8 cellular contexts compared by ENCODE assay signal in the genomic region with DNA sequence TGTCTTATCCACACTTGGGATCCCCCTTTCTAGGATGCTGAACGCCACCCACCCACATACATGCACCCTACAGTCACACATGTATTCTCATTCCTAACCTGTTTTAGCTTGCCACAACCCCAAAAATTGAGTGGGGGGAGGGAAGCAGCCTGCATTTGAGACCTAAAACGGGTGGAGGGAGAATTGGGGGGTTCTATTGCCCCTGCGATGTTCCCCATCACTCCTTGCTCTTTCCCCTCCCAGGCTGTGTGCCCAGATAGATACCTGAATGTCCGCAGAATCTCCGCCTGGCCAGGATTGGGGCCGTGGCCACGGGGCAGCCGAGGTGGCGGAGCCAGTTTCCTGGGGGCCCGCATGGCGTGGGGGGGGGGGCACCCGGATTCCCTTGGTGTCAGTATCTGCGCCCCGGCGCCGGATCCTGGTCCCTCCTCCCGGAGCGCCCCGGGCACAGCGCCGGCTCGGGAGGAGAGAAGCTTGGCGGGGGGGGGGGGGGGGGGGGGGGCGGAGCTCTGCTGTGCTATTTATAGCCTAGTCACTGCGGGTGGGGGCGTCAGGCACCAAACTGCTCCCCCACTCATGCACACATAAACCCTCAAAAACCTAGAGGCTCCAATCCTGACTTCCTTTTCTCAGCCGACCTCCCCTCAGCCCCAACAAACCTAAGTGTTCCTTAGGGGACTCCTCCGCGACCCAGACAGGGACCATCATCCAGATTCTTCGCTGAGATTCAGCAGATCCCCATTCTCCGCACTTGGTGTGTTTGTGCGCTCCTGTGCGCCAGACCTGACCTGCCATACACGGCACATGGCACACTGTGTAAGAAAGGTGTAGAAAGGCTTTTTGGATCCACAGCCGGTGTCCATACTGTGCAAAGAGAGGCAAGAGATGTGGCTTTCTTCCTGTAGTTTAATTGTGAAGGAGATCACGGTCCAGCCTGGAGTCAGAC. TPM values are rescaled to one million over a fixed set of nuclear protein-coding genes. Genes with fewer than 3 reads are reported as not detected.
A peak's percentile ranks its signal among the peaks of the same experiment; 100 is the strongest.
DNase-seq lines count a peak whose midpoint lies in the region; ATAC-seq and TF ChIP-seq lines count a peak whose summit lies in the region.

No MANE protein-coding gene starts in this region.

- H3K79me2 ChIP-seq in parathyroid adenoma: peaks cover 3% of the 10 kb centered on the region

- no peaks in the 10 kb centered on the region for H3K27me3 Mint-ChIP-seq in CD4-positive, CD25-positive, alpha-beta regulatory T cell

- TF ChIP-seq CTCF in parathyroid adenoma (IDR thresholded peaks at IDR 0.05): no peak

- H3K4me3 ChIP-seq in CD4-positive, CD25-positive, alpha-beta regulatory T cell (ENCODE audit: low read depth, low read length): peak overlapping the region; percentile 97
- peak overlapping the region; percentile 78 for H3K4me3 ChIP-seq in parathyroid adenoma (ENCODE audit: low read depth, low read length)

- peaks cover 64% of the 10 kb centered on the region for H3K4me1 ChIP-seq in CD4-positive, CD25-positive, alpha-beta regulatory T cell (ENCODE audit: control insufficient read depth, insufficient read depth, low read length, poor library complexity, severe bottlenecking)
- H3K4me1 ChIP-seq in parathyroid adenoma: peaks cover 10% of the 10 kb centered on the region

- H3K9me3 Mint-ChIP-seq in CD4-positive, CD25-positive, alpha-beta regulatory T cell: peaks cover 0 to 2% (median 0%) of the 10 kb centered on the region in 7 donors

- H3K27ac Mint-ChIP-seq in CD4-positive, CD25-positive, alpha-beta regulatory T cell: peak overlapping the region; percentile 96 to 99 (median 96)

- DNase-seq in CD4-positive, CD25-positive, alpha-beta regulatory T cell: peak in 2 of 3 donors; percentile 27 to 41
- DNase-seq in NCI-H146 treated with DMSO at 0.1 percent for 48 hours (lab: John Stamatoyannopoulos, UW; ENCODE audit: unreplicated experiment) (peak; percentile 28), head of caudate nucleus (peak; percentile 67 to 90 (median 80)), mucosa of gallbladder (ENCODE audit: low spot score) (no peak), iPS-NIHi7 (ENCODE audit: extremely low spot score) (no peak)
- DNase-seq in activated effector memory CD4-positive, alpha-beta T cell treated with anti-CD3 and anti-CD28 coated beads, Interleukin-2, amount 50 U/mL, for 16 hours: peak; percentile 78

- intact Hi-C loops in head of caudate nucleus (cut with DNase I): loop anchor here (5.0 kb wide), 1 partner anchor 35 kb away; the partner anchor contains the start of gene TXNIP

- peak overlapping the region; percentile 94 for H3K4me2 ChIP-seq in parathyroid adenoma (ENCODE audit: low read length)

- peaks cover 3% of the 10 kb centered on the region for H3K36me3 Mint-ChIP-seq in CD4-positive, CD25-positive, alpha-beta regulatory T cell

- no peaks in the 10 kb centered on the region for H3K27me3 ChIP-seq in CD4-positive, CD25-positive, alpha-beta regulatory T cell (ENCODE audit: control insufficient read depth, insufficient read depth, low read length)
- H3K27me3 ChIP-seq in parathyroid adenoma (ENCODE audit: control insufficient read depth, insufficient read depth, low read length): no peaks in the 10 kb centered on the region

- no peaks in the 10 kb centered on the region for H3K9me3 ChIP-seq in CD4-positive, CD25-positive, alpha-beta regulatory T cell (ENCODE audit: control insufficient read depth in 2 of 2, low read length in 2 of 2)
- H3K9me3 ChIP-seq in parathyroid adenoma (ENCODE audit: control insufficient read depth, low read length): no peaks in the 10 kb centered on the region

- peak overlapping the region; percentile 95 to 97 (median 96) for H3K4me3 Mint-ChIP-seq in CD4-positive, CD25-positive, alpha-beta regulatory T cell

- H3K4me1 Mint-ChIP-seq in CD4-positive, CD25-positive, alpha-beta regulatory T cell: peaks cover 19 to 71% (median 50%) of the 10 kb centered on the region in 4 donors

- peak overlapping the region; percentile 82 for H2AFZ ChIP-seq in parathyroid adenoma

- ATAC-seq in CD4-positive, CD25-positive, alpha-beta regulatory T cell (ENCODE audit: low read depth in 2 of 2): no peak
- ATAC-seq in HG03520 (IDR thresholded peaks at IDR 0.05; ENCODE audit: unreplicated experiment): no peak

- no peaks in the 10 kb centered on the region for H3K36me3 ChIP-seq in CD4-positive, CD25-positive, alpha-beta regulatory T cell (ENCODE audit: control insufficient read depth, insufficient read depth, low read length)
- no peaks in the 10 kb centered on the region for H3K36me3 ChIP-seq in parathyroid adenoma (ENCODE audit: control insufficient read depth, insufficient read depth, low read length)

- peak overlapping the region; percentile 82 for H3K27ac ChIP-seq in CD4-positive, CD25-positive, alpha-beta regulatory T cell (ENCODE audit: insufficient read depth, low read length, poor library complexity, severe bottlenecking)
- peak overlapping the region; percentile 92 for H3K27ac ChIP-seq in parathyroid adenoma

- no peak overlapping the region for H3K9ac ChIP-seq in parathyroid adenoma

RNA-seq across cellular contexts. Expression of gene ANKRD34A, which starts 1.9 kb away (rescaled TPM):
- total RNA-seq in CD4-positive, CD25-positive, alpha-beta regulatory T cell: 1.6 TPM
- under 1 TPM; 0.07 to 0.45 (median 0.31) TPM for polyA plus RNA-seq in CD4-positive, CD25-positive, alpha-beta regulatory T cell
- total RNA-seq in mucosa of gallbladder: 3.4 TPM

RNA-seq across cellular contexts. Expression of gene POLR3GL, which starts 2.1 kb away (rescaled TPM):
- total RNA-seq in CD4-positive, CD25-positive, alpha-beta regulatory T cell: 30.8 TPM
- 100 to 1,000 TPM; 103 to 129 (median 109) TPM for polyA plus RNA-seq in CD4-positive, CD25-positive, alpha-beta regulatory T cell
- 28.3 TPM for total RNA-seq in mucosa of gallbladder

RNA-seq across cellular contexts. Expression of gene LIX1L, which starts 4.6 kb away (rescaled TPM):
- 36.2 TPM for total RNA-seq in CD4-positive, CD25-positive, alpha-beta regulatory T cell
- polyA plus RNA-seq in CD4-positive, CD25-positive, alpha-beta regulatory T cell: 10 to 100 TPM; 21.7 to 26.9 (median 25.9) TPM
- total RNA-seq in mucosa of gallbladder: 42.9 TPM

RNA-seq across cellular contexts. Expression of gene TXNIP, which starts 33.9 kb away (rescaled TPM):
- total RNA-seq in CD4-positive, CD25-positive, alpha-beta regulatory T cell: 1,496 TPM
- polyA plus RNA-seq in CD4-positive, CD25-positive, alpha-beta regulatory T cell: 1,000 to 10,000 TPM; 2,637 to 4,955 (median 3,590) TPM
- 446 TPM for total RNA-seq in mucosa of gallbladder

RNA-seq across cellular contexts. Expression of gene RBM8A, which starts 35.1 kb away (rescaled TPM):
- 143 TPM for total RNA-seq in CD4-positive, CD25-positive, alpha-beta regulatory T cell
- polyA plus RNA-seq in CD4-positive, CD25-positive, alpha-beta regulatory T cell: 100 to 1,000 TPM; 143 to 176 (median 154) TPM
- total RNA-seq in mucosa of gallbladder: 99.8 TPM

Comparison
In these comparisons a context has a peak if more than half of its experiments do, and no peak if none do; other contexts are left out.
1. DNase-seq: peak in CD4-positive, CD25-positive, alpha-beta regulatory T cell (2 of 3), NCI-H146 treated with DMSO at 0.1 percent for 48 hours (single experiment), activated effector memory CD4-positive, alpha-beta T cell treated with anti-CD3 and anti-CD28 coated beads, Interleukin-2, amount 50 U/mL, for 16 hours (single experiment) and head of caudate nucleus (42 of 42); none in mucosa of gallbladder (single experiment) and iPS-NIHi7 (single experiment).